5 cellular contexts compared by ENCODE assay signal in genomic region chr7:55265328-55265727, GRCh38.
DNase-seq lines count a peak whose midpoint lies in the region; ATAC-seq, FAIRE-seq and TF ChIP-seq lines count a peak whose summit lies in the region.
"Not testable (repeated sequence)": the region's sequence is repeated elsewhere in the genome, so short reads cannot be mapped to it uniquely, and the experiment has no call there.

No MANE protein-coding gene starts in this region.

- not testable (repeated sequence) for H3K36me3 Mint-ChIP-seq in type B pancreatic cell

- intact Hi-C loops in K562 (cut with micrococcal nuclease), result not testable (repeated sequence)

- H3K27me3 ChIP-seq in K562 (ENCODE audit: control insufficient read depth in 2 of 2, insufficient read depth in 2 of 2, low read length in 2 of 2), result peaks cover 0 to 14% of the 10 kb centered on the region in 2 experiments; a peak in 2 of 5 replicates

- not testable (repeated sequence) for TF ChIP-seq EP300 in K562 (IDR thresholded peaks at IDR 0.05; ENCODE audit: low read length)

- not testable (repeated sequence) for H3K4me1 Mint-ChIP-seq in type B pancreatic cell (ENCODE audit: unreplicated experiment)

- ATAC-seq in K562, result not testable (repeated sequence)

- H3K27me3 Mint-ChIP-seq in type B pancreatic cell, result peaks cover 10% of the 10 kb centered on the region

- H3K27ac ChIP-seq in 22Rv1 (peak overlapping the region; percentile 52), C4-2B (peak overlapping the region; percentile 36), VCaP (peak overlapping the region; percentile 69)
- not testable (repeated sequence) for H3K27ac ChIP-seq in K562 (ENCODE audit: extremely low read depth, low read depth, low read length)

- not testable (repeated sequence) for TF ChIP-seq RAD21 in K562 (CRISPR knock-in tag; conservative IDR thresholded peaks at IDR 0.05 in 1 of 2, IDR thresholded peaks at IDR 0.05 in 1 of 2)

- not testable (repeated sequence) for H3K36me3 ChIP-seq in K562 (ENCODE audit: control insufficient read depth, insufficient read depth, low read length)

- CTCF ChIA-PET in K562 (lab: Yijun Ruan, JAX; ENCODE audit: low intra/inter-chr PET ratio), result not testable (repeated sequence)

- 0% methylated on average over 8 of the region's 8 CpGs for WGBS in K562 (ENCODE audit: insufficient coverage, low coverage, missing lambda C conversion rate)

- in situ Hi-C loops in K562 (cut with MboI), result not testable (repeated sequence)

- not testable (repeated sequence) for TF ChIP-seq CTCF in 22Rv1 (IDR thresholded peaks at IDR 0.05); C4-2B (conservative IDR thresholded peaks at IDR 0.05); VCaP (conservative IDR thresholded peaks at IDR 0.05); K562 (IDR thresholded peaks at IDR 0.05 in 2 of 3, conservative IDR thresholded peaks at IDR 0.05 in 1 of 3; ENCODE audit: insufficient read depth in 2 of 3, low read depth in 1 of 3, low read length in 3 of 3); type B pancreatic cell (conservative IDR thresholded peaks at IDR 0.05)

- not testable (repeated sequence) for TF ChIP-seq POLR2A in K562 (conservative IDR thresholded peaks at IDR 0.05)

- BruUV-seq in K562 (replicated peaks; lab: Mats Ljungman, UMichigan), result not testable (repeated sequence)

- not testable (repeated sequence) for H3K4me1 ChIP-seq in K562 (replicated peaks in 1 of 2; ENCODE audit: control insufficient read depth in 2 of 2, insufficient read depth in 2 of 2, low read length in 2 of 2)

- H3K9ac ChIP-seq in K562 (ENCODE audit: insufficient read depth in 1 of 2, low read depth in 2 of 2, low read length in 2 of 2), result not testable (repeated sequence)

- H3K79me2 ChIP-seq in K562 (ENCODE audit: control insufficient read depth, insufficient read depth, low read length), result not testable (repeated sequence)

- H3K9me1 ChIP-seq in K562 (ENCODE audit: control insufficient read depth, insufficient read depth, low read length), result not testable (repeated sequence)

- H2AFZ ChIP-seq in K562 (ENCODE audit: low read depth, low read length), result not testable (repeated sequence)

- H3K9me3 Mint-ChIP-seq in type B pancreatic cell, result not testable (repeated sequence)

- not testable (repeated sequence) for H3K4me2 ChIP-seq in K562 (ENCODE audit: insufficient read depth, low read length)

- H3K4me3 Mint-ChIP-seq in type B pancreatic cell, result not testable (repeated sequence)

- not testable (repeated sequence) for H4K20me1 ChIP-seq in K562 (replicated peaks; ENCODE audit: control insufficient read depth, insufficient read depth, low read length)

- not testable (repeated sequence) for H3K9me3 ChIP-seq in K562 (replicated peaks; ENCODE audit: control insufficient read depth, insufficient read depth, low read depth, low read length)

- FAIRE-seq in K562 (lab: Jason Lieb, UNC), result peak; percentile 23

- H3K27ac Mint-ChIP-seq in type B pancreatic cell, result not testable (repeated sequence)

- not testable (repeated sequence) for H3K4me3 ChIP-seq in K562

- POLR2A ChIA-PET in K562 (lab: Yijun Ruan, JAX), result not testable (repeated sequence)

- DNase-seq in K562 (ENCODE audit: extremely low read depth in 1 of 4, low spot score in 3 of 4), result not testable (repeated sequence)
- DNase-seq in type B pancreatic cell (ENCODE audit: extremely low spot score, unreplicated experiment), result peak; percentile 16
